ENCODE assay signal across 27 cellular contexts in genomic region chr20:19710336-19710721, GRCh38. TPM values are rescaled to one million over a fixed set of nuclear protein-coding genes. Genes with fewer than 3 reads are reported as not detected.
DNase-seq lines count a peak whose midpoint lies in the region; ATAC-seq and TF ChIP-seq lines count a peak whose summit lies in the region.
"Had no signal": no experiment of that assay in that cellular context is flagged by ENCODE, and none has a peak within 500 bp of the region (broad histone marks: within the 10 kb centered on the region; RNA-seq: fewer than 3 reads in every experiment).

No MANE protein-coding gene starts in this region.

- DNase-seq in EH (ENCODE audit: low read depth) (peak; percentile 43), astrocyte of the hippocampus (ENCODE audit: low read depth, low spot score) (peak; percentile 61), fibroblast of villous mesenchyme (ENCODE audit: low read depth) (peak; percentile 38), skeletal muscle cell (ENCODE audit: low read depth) (peak; percentile 10), heart left ventricle (no peak), NCI-H1436 (lab: John Stamatoyannopoulos, UW) (no peak), kidney tubule cell (ENCODE audit: low spot score) (no peak)
- no peak for DNase-seq in activated CD4-positive, alpha-beta T cell treated with anti-CD3 and anti-CD28 coated beads, Interleukin-2, amount 50 U/mL, for 48 hours
- DNase-seq: activated CD4-positive, alpha-beta T cell treated with anti-CD3 and anti-CD28 coated beads, Interleukin-2, amount 50 U/mL, for 4 hours; activated effector memory CD4-positive, alpha-beta T cell treated with Interleukin-2 at 50 U/mL for 16 hours; activated naive CD8-positive, alpha-beta T cell treated with anti-CD3 and anti-CD28 coated beads, Interleukin-2, amount 10 ng/mL, durations not matched to agents 7 days and 5 days; Calu3; EL; GOT3; heart right ventricle; left lung; NCI-H1092 treated with DMSO at 0.1 percent for 48 hours; NCI-H2081; NCI-H510A treated with DMSO at 0.1 percent for 48 hours; spleen; stimulated activated CD4-positive, alpha-beta T cell treated with anti-CD3 and anti-CD28 coated beads, Interleukin-4, amount 100 ng/mL, for 24 hours; stimulated activated naive CD8-positive, alpha-beta T cell treated with anti-CD3 and anti-CD28 coated beads, Interleukin-15, Interleukin-2, amounts not matched to agents 100 U/mL and 50 U/mL, for 24 hours had no signal

- no peaks in the 10 kb centered on the region for H3K36me3 ChIP-seq in heart left ventricle
- H3K36me3 ChIP-seq: BLaER1, breast epithelium, heart right ventricle, left lung, prostate gland, spleen, tibial nerve had no signal

- no peaks in the 10 kb centered on the region for H3K27me3 ChIP-seq in heart left ventricle
- H3K27me3 ChIP-seq: BLaER1, breast epithelium, heart right ventricle, left lung, spleen, tibial nerve had no signal

- peaks cover 0 to 8% (median 0%) of the 10 kb centered on the region in 12 donors for H3K4me1 ChIP-seq in heart left ventricle
- H3K4me1 ChIP-seq: breast epithelium, left lung had no signal

- no peak for TF ChIP-seq POLR2A in heart left ventricle (IDR thresholded peaks at IDR 0.05)

- H3K27ac ChIP-seq in heart left ventricle, result no peak overlapping the region
- H3K27ac ChIP-seq: BLaER1, breast epithelium, heart right ventricle, left lung, prostate gland, spleen, tibial nerve had no signal

- intact Hi-C loops in heart left ventricle (cut with DNase I), result no loop called here

- TF ChIP-seq CTCF in fibroblast of villous mesenchyme (IDR thresholded peaks at IDR 0.05; ENCODE audit: insufficient read depth, low read depth, low read length), result no peak
- TF ChIP-seq CTCF in heart left ventricle (IDR thresholded peaks at IDR 0.05), result no peak

- no peaks in the 10 kb centered on the region for H3K9me3 ChIP-seq in heart left ventricle
- H3K9me3 ChIP-seq: breast epithelium, heart right ventricle, left lung, prostate gland, tibial nerve had no signal

- ATAC-seq in heart left ventricle, result no peak
- ATAC-seq: heart right ventricle; left lung; stimulated activated naive CD8-positive, alpha-beta T cell treated with anti-CD3 and anti-CD28 coated beads, Interleukin-15, Interleukin-2, amounts not matched to agents 100 U/mL and 50 U/mL, for 24 hours had no signal

- 46 to 55% (median 52%) methylated on average over 3 of the region's 3 CpGs for WGBS in heart left ventricle, 4 donors

- no peak overlapping the region for H3K4me3 ChIP-seq in fibroblast of villous mesenchyme (ENCODE audit: low read depth, low read length)
- H3K4me3 ChIP-seq in skeletal muscle cell (ENCODE audit: low read depth, low read length), result no peak overlapping the region
- H3K4me3 ChIP-seq in heart left ventricle, result no peak overlapping the region
- H3K4me3 ChIP-seq: BLaER1, breast epithelium, heart right ventricle, left lung, prostate gland, spleen, tibial nerve had no signal

RNA-seq across cellular contexts. Expression of gene RIN2, which starts 47.7 kb away (rescaled TPM):
- total RNA-seq in fibroblast of villous mesenchyme (57.7 and 102 TPM in 2 replicates), heart left ventricle (10 to 100 TPM; 44.2 to 76.5 (median 59.1) TPM)
- polyA plus RNA-seq in heart left ventricle, result 10 to 100 TPM; 15.0 to 15.7 TPM
- total RNA-seq: T-helper 2 cell treated with Interferon-gamma antibody and Interleukin-4, amounts not matched to agents 100 ng/mL and 5 ng/mL, for 36 hours had no signal

Comparison
In these comparisons a context has a peak if more than half of its experiments do, and no peak if none do; other contexts are left out.
1. DNase-seq: peak in EH (single experiment), astrocyte of the hippocampus (single experiment), fibroblast of villous mesenchyme (single experiment) and skeletal muscle cell (single experiment); none in heart left ventricle (0 of 5), NCI-H1436 (single experiment), activated CD4-positive, alpha-beta T cell treated with anti-CD3 and anti-CD28 coated beads, Interleukin-2, amount 50 U/mL, for 48 hours (0 of 2) and kidney tubule cell (single experiment).